ENCODE assay signal across 8 cellular contexts in genomic region chr15:43133429-43134156, GRCh38. TPM values are rescaled to one million over a fixed set of nuclear protein-coding genes. Genes with fewer than 3 reads are reported as not detected.
DNase-seq lines count a peak whose midpoint lies in the region; ATAC-seq and TF ChIP-seq lines count a peak whose summit lies in the region.

TSS of gene TMEM62 (plus strand) at chr15:43133586. CDS start at chr15:43133803, 217 bp downstream.

- TF ChIP-seq CTCF in glutamatergic neuron (IDR thresholded peaks at IDR 0.05; ENCODE audit: partially characterized antibody, unreplicated experiment), result no peak
- no peak for TF ChIP-seq CTCF in omental fat pad (IDR thresholded peaks at IDR 0.05)
- peak in 2 of 6 experiments; percentile 13 to 23 for TF ChIP-seq CTCF in thyroid gland (IDR thresholded peaks at IDR 0.05)

- peak within 1 kb of the TSS; percentile 69 for H3K4me3 ChIP-seq in Karpas-422 (ENCODE audit: low read length)
- H3K4me3 ChIP-seq in thyroid gland (replicated peaks in 1 of 3), result peak within 1 kb of the TSS; percentile 86 to 97 (median 96)

- peaks cover 20% of the 10 kb centered on the region for H3K36me3 ChIP-seq in Karpas-422 (ENCODE audit: insufficient read depth, low read length)
- H3K36me3 ChIP-seq in thyroid gland, result peaks cover 9 to 13% of the 10 kb centered on the region in 2 donors

- ATAC-seq in GM21825 (IDR thresholded peaks at IDR 0.05; ENCODE audit: unreplicated experiment) (peak; percentile 92), omental fat pad (ENCODE audit: low FRiP score) (peak; percentile 75)

- peaks cover 5% of the 10 kb centered on the region for H3K36me3 Mint-ChIP-seq in activated naive CD8-positive, alpha-beta T cell
- no peaks in the 10 kb centered on the region for H3K36me3 Mint-ChIP-seq in glutamatergic neuron (ENCODE audit: unreplicated experiment)

- H3K9ac ChIP-seq in Karpas-422 (ENCODE audit: low read length), result peak within 1 kb of the TSS; percentile 72

- peak within 1 kb of the TSS; percentile 93 for H3K4me3 Mint-ChIP-seq in activated naive CD8-positive, alpha-beta T cell
- H3K4me3 Mint-ChIP-seq in glutamatergic neuron (ENCODE audit: unreplicated experiment), result peak within 1 kb of the TSS; percentile 90

- 0% methylated on average over 14 to 27 of the region's 66 CpGs for WGBS in thyroid gland, 2 donors

- H4K20me1 ChIP-seq in Karpas-422 (ENCODE audit: insufficient read depth, low read depth, low read length), result peaks cover 6% of the 10 kb centered on the region; the same call in 1 of the 2 replicates

- peak within 1 kb of the TSS; percentile 72 for H3K4me2 ChIP-seq in Karpas-422 (ENCODE audit: low read depth, low read length, poor library complexity, severe bottlenecking)

- H3K9me2 ChIP-seq in Karpas-422 (replicated peaks; ENCODE audit: insufficient read depth, low read length), result no peaks in the 10 kb centered on the region

- peak; percentile 48 to 90 for TF ChIP-seq POLR2A in thyroid gland (IDR thresholded peaks at IDR 0.05)

- H3K27me3 Mint-ChIP-seq in activated naive CD8-positive, alpha-beta T cell, result peaks cover 4% of the 10 kb centered on the region
- peaks cover 6% of the 10 kb centered on the region for H3K27me3 Mint-ChIP-seq in glutamatergic neuron (ENCODE audit: unreplicated experiment)

- intact Hi-C loops in thyroid gland (cut with DNase I), result loop anchor here (10.0 kb wide), 1 partner anchor 51 kb away; the partner anchor contains the start of gene CCNDBP1

- H3K4me1 Mint-ChIP-seq in activated naive CD8-positive, alpha-beta T cell (ENCODE audit: low read depth), result peaks cover 18% of the 10 kb centered on the region
- peaks cover 3% of the 10 kb centered on the region for H3K4me1 Mint-ChIP-seq in glutamatergic neuron (ENCODE audit: low read depth, unreplicated experiment)

- peak within 1 kb of the TSS; percentile 60 for H2AFZ ChIP-seq in Karpas-422 (ENCODE audit: low read length)

- peaks cover 40% of the 10 kb centered on the region for H3K79me2 ChIP-seq in Karpas-422 (ENCODE audit: low read length)

- H3K27ac Mint-ChIP-seq in activated naive CD8-positive, alpha-beta T cell, result peak within 1 kb of the TSS; percentile 89
- peak within 1 kb of the TSS; percentile 88 for H3K27ac Mint-ChIP-seq in glutamatergic neuron (ENCODE audit: unreplicated experiment)

- no peaks in the 10 kb centered on the region for H3K9me3 Mint-ChIP-seq in activated naive CD8-positive, alpha-beta T cell (ENCODE audit: low read depth)
- H3K9me3 Mint-ChIP-seq in glutamatergic neuron (ENCODE audit: unreplicated experiment), result peaks cover 1% of the 10 kb centered on the region

- peaks cover 18% of the 10 kb centered on the region for H3K4me1 ChIP-seq in Karpas-422 (ENCODE audit: low read length)
- peaks cover 6 to 9% of the 10 kb centered on the region in 2 donors for H3K4me1 ChIP-seq in thyroid gland

- no peaks in the 10 kb centered on the region for H3K27me3 ChIP-seq in Karpas-422 (ENCODE audit: low read length)
- H3K27me3 ChIP-seq in thyroid gland, result no peaks in the 10 kb centered on the region

- H3K9me3 ChIP-seq in Karpas-422 (ENCODE audit: low read length), result no peaks in the 10 kb centered on the region
- no peaks in the 10 kb centered on the region for H3K9me3 ChIP-seq in thyroid gland

- DNase-seq in GM04503 (ENCODE audit: low read depth), result peak; percentile 19
- peak; percentile 96 for DNase-seq in Karpas-422
- DNase-seq in SKM-1 (lab: John Stamatoyannopoulos, UW; ENCODE audit: unreplicated experiment), result peak; percentile 67
- DNase-seq in glutamatergic neuron, result peak; percentile 79
- DNase-seq in omental fat pad (ENCODE audit: low spot score), result peak; percentile 42
- DNase-seq in thyroid gland, result peak; percentile 92 to 94

- H3K27ac ChIP-seq in Karpas-422 (ENCODE audit: low read length), result peak within 1 kb of the TSS; percentile 35
- peak within 1 kb of the TSS; percentile 72 to 92 (median 77) for H3K27ac ChIP-seq in thyroid gland

RNA-seq across cellular contexts. Expression of gene TMEM62, which starts in this region (rescaled TPM):
- 45.6 and 47.8 TPM in 2 replicates for total RNA-seq in Karpas-422 (2014; rRNA removed; shearing (Covaris generic); ENCODE audit: low replicate concordance)
- total RNA-seq in glutamatergic neuron (ENCODE audit: unreplicated experiment), result 19.1 TPM
- total RNA-seq in omental fat pad, result 10 to 100 TPM; 16.6 to 32.9 (median 21.0) TPM
- total RNA-seq in thyroid gland, result 10 to 100 TPM; 37.1 to 50.0 (median 42.6) TPM

Comparison
In these comparisons a context has a peak if more than half of its experiments do, and no peak if none do; other contexts are left out.
1. Peak in every context shown above with its lines: DNase-seq, ATAC-seq, H3K4me3 ChIP-seq and H3K27ac ChIP-seq.
2. DNase-seq: peak in every context shown above with its lines; median percentile 96 in Karpas-422; 93 in thyroid gland; 79 in glutamatergic neuron; 67 in SKM-1; 42 in omental fat pad; 19 in GM04503.